In the genomic region with DNA sequence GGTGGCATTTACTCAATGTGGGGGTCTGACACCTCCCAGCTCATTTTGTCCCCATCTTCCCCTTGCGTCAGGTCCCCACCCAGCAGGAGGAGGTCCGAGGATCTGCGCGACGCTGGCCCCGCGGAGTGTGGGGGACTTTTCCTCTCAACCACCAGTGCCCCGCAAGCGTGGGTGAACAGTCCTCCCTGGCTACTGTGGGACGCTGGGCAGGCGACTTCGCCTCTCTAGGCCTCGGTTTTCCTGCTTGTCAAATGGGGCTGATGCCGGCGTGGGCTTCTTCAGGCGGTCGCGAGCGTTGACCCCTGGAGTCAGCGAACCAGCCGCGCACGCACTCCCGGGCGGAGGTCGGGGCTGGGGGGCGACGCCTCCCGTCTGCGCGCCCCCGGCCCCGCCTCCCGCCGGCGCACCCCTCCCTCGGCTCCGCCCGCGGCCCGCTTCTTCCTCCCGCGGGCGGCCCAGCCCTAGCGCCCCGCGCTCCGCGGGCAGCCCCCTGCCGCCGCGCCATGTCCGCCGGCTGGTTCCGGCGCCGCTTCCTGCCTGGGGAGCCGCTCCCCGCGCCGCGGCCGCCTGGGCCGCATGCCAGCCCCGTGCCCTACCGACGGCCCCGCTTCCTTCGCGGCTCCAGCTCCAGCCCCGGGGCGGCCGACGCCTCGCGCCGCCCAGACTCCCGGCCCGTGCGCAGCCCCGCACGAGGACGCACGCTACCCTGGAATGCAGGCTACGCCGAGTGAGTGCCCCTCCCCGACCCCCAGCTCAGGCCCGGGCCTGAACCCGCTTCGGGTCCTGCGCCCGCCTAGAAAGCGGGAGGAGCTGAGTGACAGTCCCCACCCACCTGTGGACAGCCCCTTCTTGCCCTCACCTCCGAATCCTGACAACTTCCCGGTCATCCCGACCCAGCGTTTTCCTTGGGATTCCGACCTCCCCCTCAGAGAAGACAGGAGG, we compare ENCODE assay signal across 1 cellular context.
TF ChIP-seq lines count a peak whose summit lies in the region.

A gene with protein sequence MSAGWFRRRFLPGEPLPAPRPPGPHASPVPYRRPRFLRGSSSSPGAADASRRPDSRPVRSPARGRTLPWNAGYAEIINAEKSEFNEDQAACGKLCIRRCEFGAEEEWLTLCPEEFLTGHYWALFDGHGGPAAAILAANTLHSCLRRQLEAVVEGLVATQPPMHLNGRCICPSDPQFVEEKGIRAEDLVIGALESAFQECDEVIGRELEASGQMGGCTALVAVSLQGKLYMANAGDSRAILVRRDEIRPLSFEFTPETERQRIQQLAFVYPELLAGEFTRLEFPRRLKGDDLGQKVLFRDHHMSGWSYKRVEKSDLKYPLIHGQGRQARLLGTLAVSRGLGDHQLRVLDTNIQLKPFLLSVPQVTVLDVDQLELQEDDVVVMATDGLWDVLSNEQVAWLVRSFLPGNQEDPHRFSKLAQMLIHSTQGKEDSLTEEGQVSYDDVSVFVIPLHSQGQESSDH (plus strand): TSS at position 438 of the 942 bp plus-strand sequence. CDS start 66 bp downstream, at position 504.

TF ChIP-seq in K562, 482 proteins besides CTCF, POLR2A, EP300 and RAD21 (continued from another document):
- TF ChIP-seq, protein P1, sequence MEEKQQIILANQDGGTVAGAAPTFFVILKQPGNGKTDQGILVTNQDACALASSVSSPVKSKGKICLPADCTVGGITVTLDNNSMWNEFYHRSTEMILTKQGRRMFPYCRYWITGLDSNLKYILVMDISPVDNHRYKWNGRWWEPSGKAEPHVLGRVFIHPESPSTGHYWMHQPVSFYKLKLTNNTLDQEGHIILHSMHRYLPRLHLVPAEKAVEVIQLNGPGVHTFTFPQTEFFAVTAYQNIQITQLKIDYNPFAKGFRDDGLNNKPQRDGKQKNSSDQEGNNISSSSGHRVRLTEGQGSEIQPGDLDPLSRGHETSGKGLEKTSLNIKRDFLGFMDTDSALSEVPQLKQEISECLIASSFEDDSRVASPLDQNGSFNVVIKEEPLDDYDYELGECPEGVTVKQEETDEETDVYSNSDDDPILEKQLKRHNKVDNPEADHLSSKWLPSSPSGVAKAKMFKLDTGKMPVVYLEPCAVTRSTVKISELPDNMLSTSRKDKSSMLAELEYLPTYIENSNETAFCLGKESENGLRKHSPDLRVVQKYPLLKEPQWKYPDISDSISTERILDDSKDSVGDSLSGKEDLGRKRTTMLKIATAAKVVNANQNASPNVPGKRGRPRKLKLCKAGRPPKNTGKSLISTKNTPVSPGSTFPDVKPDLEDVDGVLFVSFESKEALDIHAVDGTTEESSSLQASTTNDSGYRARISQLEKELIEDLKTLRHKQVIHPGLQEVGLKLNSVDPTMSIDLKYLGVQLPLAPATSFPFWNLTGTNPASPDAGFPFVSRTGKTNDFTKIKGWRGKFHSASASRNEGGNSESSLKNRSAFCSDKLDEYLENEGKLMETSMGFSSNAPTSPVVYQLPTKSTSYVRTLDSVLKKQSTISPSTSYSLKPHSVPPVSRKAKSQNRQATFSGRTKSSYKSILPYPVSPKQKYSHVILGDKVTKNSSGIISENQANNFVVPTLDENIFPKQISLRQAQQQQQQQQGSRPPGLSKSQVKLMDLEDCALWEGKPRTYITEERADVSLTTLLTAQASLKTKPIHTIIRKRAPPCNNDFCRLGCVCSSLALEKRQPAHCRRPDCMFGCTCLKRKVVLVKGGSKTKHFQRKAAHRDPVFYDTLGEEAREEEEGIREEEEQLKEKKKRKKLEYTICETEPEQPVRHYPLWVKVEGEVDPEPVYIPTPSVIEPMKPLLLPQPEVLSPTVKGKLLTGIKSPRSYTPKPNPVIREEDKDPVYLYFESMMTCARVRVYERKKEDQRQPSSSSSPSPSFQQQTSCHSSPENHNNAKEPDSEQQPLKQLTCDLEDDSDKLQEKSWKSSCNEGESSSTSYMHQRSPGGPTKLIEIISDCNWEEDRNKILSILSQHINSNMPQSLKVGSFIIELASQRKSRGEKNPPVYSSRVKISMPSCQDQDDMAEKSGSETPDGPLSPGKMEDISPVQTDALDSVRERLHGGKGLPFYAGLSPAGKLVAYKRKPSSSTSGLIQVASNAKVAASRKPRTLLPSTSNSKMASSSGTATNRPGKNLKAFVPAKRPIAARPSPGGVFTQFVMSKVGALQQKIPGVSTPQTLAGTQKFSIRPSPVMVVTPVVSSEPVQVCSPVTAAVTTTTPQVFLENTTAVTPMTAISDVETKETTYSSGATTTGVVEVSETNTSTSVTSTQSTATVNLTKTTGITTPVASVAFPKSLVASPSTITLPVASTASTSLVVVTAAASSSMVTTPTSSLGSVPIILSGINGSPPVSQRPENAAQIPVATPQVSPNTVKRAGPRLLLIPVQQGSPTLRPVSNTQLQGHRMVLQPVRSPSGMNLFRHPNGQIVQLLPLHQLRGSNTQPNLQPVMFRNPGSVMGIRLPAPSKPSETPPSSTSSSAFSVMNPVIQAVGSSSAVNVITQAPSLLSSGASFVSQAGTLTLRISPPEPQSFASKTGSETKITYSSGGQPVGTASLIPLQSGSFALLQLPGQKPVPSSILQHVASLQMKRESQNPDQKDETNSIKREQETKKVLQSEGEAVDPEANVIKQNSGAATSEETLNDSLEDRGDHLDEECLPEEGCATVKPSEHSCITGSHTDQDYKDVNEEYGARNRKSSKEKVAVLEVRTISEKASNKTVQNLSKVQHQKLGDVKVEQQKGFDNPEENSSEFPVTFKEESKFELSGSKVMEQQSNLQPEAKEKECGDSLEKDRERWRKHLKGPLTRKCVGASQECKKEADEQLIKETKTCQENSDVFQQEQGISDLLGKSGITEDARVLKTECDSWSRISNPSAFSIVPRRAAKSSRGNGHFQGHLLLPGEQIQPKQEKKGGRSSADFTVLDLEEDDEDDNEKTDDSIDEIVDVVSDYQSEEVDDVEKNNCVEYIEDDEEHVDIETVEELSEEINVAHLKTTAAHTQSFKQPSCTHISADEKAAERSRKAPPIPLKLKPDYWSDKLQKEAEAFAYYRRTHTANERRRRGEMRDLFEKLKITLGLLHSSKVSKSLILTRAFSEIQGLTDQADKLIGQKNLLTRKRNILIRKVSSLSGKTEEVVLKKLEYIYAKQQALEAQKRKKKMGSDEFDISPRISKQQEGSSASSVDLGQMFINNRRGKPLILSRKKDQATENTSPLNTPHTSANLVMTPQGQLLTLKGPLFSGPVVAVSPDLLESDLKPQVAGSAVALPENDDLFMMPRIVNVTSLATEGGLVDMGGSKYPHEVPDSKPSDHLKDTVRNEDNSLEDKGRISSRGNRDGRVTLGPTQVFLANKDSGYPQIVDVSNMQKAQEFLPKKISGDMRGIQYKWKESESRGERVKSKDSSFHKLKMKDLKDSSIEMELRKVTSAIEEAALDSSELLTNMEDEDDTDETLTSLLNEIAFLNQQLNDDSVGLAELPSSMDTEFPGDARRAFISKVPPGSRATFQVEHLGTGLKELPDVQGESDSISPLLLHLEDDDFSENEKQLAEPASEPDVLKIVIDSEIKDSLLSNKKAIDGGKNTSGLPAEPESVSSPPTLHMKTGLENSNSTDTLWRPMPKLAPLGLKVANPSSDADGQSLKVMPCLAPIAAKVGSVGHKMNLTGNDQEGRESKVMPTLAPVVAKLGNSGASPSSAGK (IDR thresholded peaks at IDR 0.05), result peak; percentile 83
- TF ChIP-seq NFE2L1 (tag; IDR thresholded peaks at IDR 0.05; ENCODE audit: borderline replicate concordance, low read depth), result no peak
- no peak for TF ChIP-seq BRD4 (IDR thresholded peaks at IDR 0.05)
- peak; percentile 18; the same call in 1 of the 2 replicates for TF ChIP-seq CBX1 (IDR thresholded peaks at IDR 0.05; ENCODE audit: low read depth)
- peak; percentile 66 for TF ChIP-seq SMAD4 (CRISPR knock-in tag; conservative IDR thresholded peaks at IDR 0.05)
- peak in 1 of 2 experiments; percentile 65; a peak in 1 of 4 replicates for TF ChIP-seq TEAD1 (CRISPR knock-in tag; IDR thresholded peaks at IDR 0.05)
- peak; percentile 48 for TF ChIP-seq ZFX (CRISPR knock-in tag; IDR thresholded peaks at IDR 0.05)
- no peak for TF ChIP-seq SUPT5H (IDR thresholded peaks at IDR 0.05)
- TF ChIP-seq E2F4 (CRISPR knock-in tag; IDR thresholded peaks at IDR 0.05; ENCODE audit: low read depth), result no peak
